17 cellular contexts compared by ENCODE assay signal in genomic region chr10:35916791-35917190, GRCh38.
DNase-seq lines count a peak whose midpoint lies in the region; ATAC-seq, FAIRE-seq and TF ChIP-seq lines count a peak whose summit lies in the region.
"Had no signal": no experiment of that assay in that cellular context is flagged by ENCODE, and none has a peak within 500 bp of the region (broad histone marks: within the 10 kb centered on the region; RNA-seq: fewer than 3 reads in every experiment).

No MANE protein-coding gene starts in this region.

- in situ Hi-C loops in HAP-1 (cut with MboI; ENCODE audit: low sequenced_read_pairs), result no loop called here

- no peaks in the 10 kb centered on the region for H3K79me1 ChIP-seq in H1 (ENCODE audit: low read depth, low read length)

- H2BK20ac ChIP-seq in H1 (ENCODE audit: low read length), result no peak overlapping the region

- H3K27me3 Mint-ChIP-seq in activated CD4-positive, alpha-beta memory T cell treated with anti-CD3 and anti-CD28 coated beads for 36 hours, result no peaks in the 10 kb centered on the region

- no peaks in the 10 kb centered on the region for H3K9me3 Mint-ChIP-seq in activated CD4-positive, alpha-beta memory T cell treated with anti-CD3 and anti-CD28 coated beads for 36 hours
- H3K9me3 Mint-ChIP-seq: activated naive CD4-positive, alpha-beta T cell treated with anti-CD3 and anti-CD28 coated beads, Interleukin-2, amount 50 U/mL, for 72 hours; T-helper 2 cell treated with Interferon-gamma antibody and Interleukin-4, amounts not matched to agents 5 μg/mL and 100 μg/mL, for 36 hours had no signal

- H3K79me2 ChIP-seq in H1 (ENCODE audit: control insufficient read depth in 1 of 2, insufficient read depth in 2 of 2, low read length in 2 of 2), result no peaks in the 10 kb centered on the region

- no peak overlapping the region for H3K56ac ChIP-seq in H1 (replicated peaks; ENCODE audit: insufficient read length, low read depth, low read length)

- no peak overlapping the region for H4K91ac ChIP-seq in H1 (replicated peaks; ENCODE audit: insufficient read length, low read length)

- no peaks in the 10 kb centered on the region for H3K36me3 Mint-ChIP-seq in activated CD4-positive, alpha-beta memory T cell treated with anti-CD3 and anti-CD28 coated beads for 36 hours
- H3K36me3 Mint-ChIP-seq: activated naive CD4-positive, alpha-beta T cell treated with anti-CD3 and anti-CD28 coated beads, Interleukin-2, amount 50 U/mL, for 72 hours had no signal

- H3K18ac ChIP-seq in H1 (ENCODE audit: extremely low read depth, low read length), result no peak overlapping the region

- H3K4me3 Mint-ChIP-seq in activated CD4-positive, alpha-beta memory T cell treated with anti-CD3 and anti-CD28 coated beads for 36 hours, result no peak overlapping the region
- H3K4me3 Mint-ChIP-seq: T-helper 2 cell treated with Interferon-gamma antibody and Interleukin-4, amounts not matched to agents 5 μg/mL and 100 μg/mL, for 36 hours had no signal

- peak; percentile 26 for ATAC-seq in left lobe of liver
- ATAC-seq in activated CD4-positive, CD25-positive, alpha-beta regulatory T cell treated with anti-CD3 and anti-CD28 coated beads, Interleukin-2, amount 50 U/mL, for 24 hours, result no peak
- no peak for ATAC-seq in HG02588 (IDR thresholded peaks at IDR 0.05; ENCODE audit: unreplicated experiment)
- ATAC-seq: activated naive CD4-positive, alpha-beta T cell treated with anti-CD3 and anti-CD28 coated beads, Interleukin-2, amount 50 U/mL, for 72 hours had no signal

- intact Hi-C loops in activated CD4-positive, alpha-beta memory T cell treated with anti-CD3 and anti-CD28 coated beads for 36 hours (cut with micrococcal nuclease), result no loop called here

- H3K4me1 ChIP-seq in H1 (replicated peaks in 1 of 4; ENCODE audit: control insufficient read depth in 3 of 4, insufficient read depth in 4 of 4, low read length in 3 of 4) (peaks cover 0 to 3% (median under 1%) of the 10 kb centered on the region in 4 experiments; a peak in 2 of 7 replicates), HAP-1 (no peaks in the 10 kb centered on the region)
- H3K4me1 ChIP-seq: BLaER1 treated with 17β-estradiol and CSF1 and Interleukin-3, amounts not matched to agents 10 nM and 100 nM had no signal

- no peaks in the 10 kb centered on the region for H4K20me1 ChIP-seq in H1 (replicated peaks in 1 of 2; ENCODE audit: control insufficient read depth in 1 of 2, insufficient read depth in 2 of 2, low read length in 2 of 2)
- H4K20me1 ChIP-seq: BLaER1 treated with 17β-estradiol and CSF1 and Interleukin-3, amounts not matched to agents 10 nM and 100 nM had no signal

- no peaks in the 10 kb centered on the region for H3K4me1 Mint-ChIP-seq in activated CD4-positive, alpha-beta memory T cell treated with anti-CD3 and anti-CD28 coated beads for 36 hours (ENCODE audit: low read depth)

- no peak overlapping the region for H3K4me2 ChIP-seq in H1 (ENCODE audit: insufficient read depth in 1 of 2, low read depth in 2 of 2, low read length in 2 of 2)
- H3K4me2 ChIP-seq: BLaER1 treated with 17β-estradiol and CSF1 and Interleukin-3, amounts not matched to agents 10 nM and 100 nM had no signal

- no peak overlapping the region for H2AFZ ChIP-seq in H1 (ENCODE audit: low read length)

- H3K23me2 ChIP-seq in H1 (ENCODE audit: low read depth, low read length), result no peaks in the 10 kb centered on the region

- H3K4ac ChIP-seq in H1 (replicated peaks; ENCODE audit: insufficient read length, low read depth, low read length), result no peak overlapping the region

- H3K27me3 ChIP-seq in H1 (replicated peaks in 1 of 4; ENCODE audit: control insufficient read depth in 3 of 4, extremely low read depth in 1 of 4, insufficient read depth in 3 of 4, low read length in 3 of 4) (no peaks in the 10 kb centered on the region), HAP-1 (ENCODE audit: low read depth) (no peaks in the 10 kb centered on the region)
- H3K27me3 ChIP-seq: BLaER1 treated with 17β-estradiol and CSF1 and Interleukin-3, amounts not matched to agents 10 nM and 100 nM; sigmoid colon had no signal

- H3K36me3 ChIP-seq in H1 (ENCODE audit: control insufficient read depth in 2 of 4, insufficient read depth in 4 of 4, low read length in 3 of 4), result no peaks in the 10 kb centered on the region
- H3K36me3 ChIP-seq in HAP-1 (replicated peaks), result no peaks in the 10 kb centered on the region
- H3K36me3 ChIP-seq: BLaER1 treated with 17β-estradiol and CSF1 and Interleukin-3, amounts not matched to agents 10 nM and 100 nM; sigmoid colon had no signal

- no peak overlapping the region for H3K4me3 ChIP-seq in H1 (ENCODE audit: extremely low read depth in 1 of 4, insufficient read depth in 2 of 4, low read depth in 3 of 4, low read length in 4 of 4)
- H3K4me3 ChIP-seq in HAP-1, result no peak overlapping the region
- H3K4me3 ChIP-seq: BLaER1 treated with 17β-estradiol and CSF1 and Interleukin-3, amounts not matched to agents 10 nM and 100 nM; sigmoid colon had no signal

- no peak overlapping the region for H3K23ac ChIP-seq in H1 (ENCODE audit: insufficient read length)

- H2BK5ac ChIP-seq in H1 (ENCODE audit: low read depth, low read length), result no peak overlapping the region

- no peak overlapping the region for H2AK5ac ChIP-seq in H1 (ENCODE audit: low read depth, low read length)

- no peak overlapping the region for H4K5ac ChIP-seq in H1 (ENCODE audit: insufficient read length, low read depth, low read length)

- CTCF ChIA-PET in H1 (lab: Charles Lee; ENCODE audit: partially characterized antibody), result interaction anchor here (0.6 to 1.5 kb wide), 9 partner anchors 12 to 348 kb away, joined by 3 to 5 read pairs (median 3); no protein-coding TSS in a partner anchor
- CTCF ChIA-PET in activated CD4-positive, alpha-beta memory T cell treated with anti-CD3 and anti-CD28 coated beads for 36 hours (lab: Charles Lee), result interaction anchor here (0.8 kb wide), 1 partner anchor 282 kb away, joined by 3 read pairs; no protein-coding TSS in a partner anchor

- TF ChIP-seq CTCF in H1 (IDR thresholded peaks at IDR 0.05; ENCODE audit: control extremely low read depth in 1 of 3, insufficient read depth in 1 of 3, low read depth in 1 of 3, low read length in 3 of 3), result peak in 1 of 3 experiments; percentile 20; a peak in 1 of 4 replicates

- TF ChIP-seq EP300 in H1 (IDR thresholded peaks at IDR 0.05; ENCODE audit: borderline replicate concordance in 1 of 2, low read depth in 2 of 2, low read length in 2 of 2), result no peak

- H3K27ac Mint-ChIP-seq in activated CD4-positive, alpha-beta memory T cell treated with anti-CD3 and anti-CD28 coated beads for 36 hours, result no peak overlapping the region
- H3K27ac Mint-ChIP-seq: activated naive CD4-positive, alpha-beta T cell treated with anti-CD3 and anti-CD28 coated beads, Interleukin-2, amount 50 U/mL, for 72 hours; T-helper 2 cell treated with Interferon-gamma antibody and Interleukin-4, amounts not matched to agents 5 μg/mL and 100 μg/mL, for 36 hours had no signal

- no peak overlapping the region for H3K14ac ChIP-seq in H1 (ENCODE audit: insufficient read length)

- TF ChIP-seq POLR2A in H1 (IDR thresholded peaks at IDR 0.05; ENCODE audit: control extremely low read depth in 1 of 2, low read depth in 2 of 2, low read length in 2 of 2), result no peak

- peak; percentile 64 for DNase-seq in ELR (ENCODE audit: low read depth)
- peak; percentile 42 for DNase-seq in NCI-H460 (ENCODE audit: extremely low read depth, low read depth)
- DNase-seq in H1 (ENCODE audit: low read depth in 1 of 2, low spot score in 2 of 2), result no peak
- no peak for DNase-seq in left lobe of liver (ENCODE audit: low spot score)
- DNase-seq in HAP-1 (ENCODE audit: low spot score in 2 of 2), result no peak
- DNase-seq in activated CD4-positive, alpha-beta memory T cell treated with anti-CD3 and anti-CD28 coated beads for 36 hours, result no peak
- DNase-seq: activated CD4-positive, alpha-beta T cell treated with anti-CD3 and anti-CD28 coated beads for 48 hours; DMS153; effector CD4-positive, alpha-beta T cell; NCI-H2029 treated with DMSO at 0.1 percent for 48 hours; NCI-H69; sigmoid colon had no signal

- H2BK15ac ChIP-seq in H1 (ENCODE audit: low read length), result no peak overlapping the region

- no peak overlapping the region for H3K27ac ChIP-seq in H1 (ENCODE audit: low read depth, low read length)
- H3K27ac ChIP-seq: BLaER1 treated with 17β-estradiol and CSF1 and Interleukin-3, amounts not matched to agents 10 nM and 100 nM; sigmoid colon had no signal

- TF ChIP-seq RAD21 in H1 (IDR thresholded peaks at IDR 0.05 in 1 of 2, conservative IDR thresholded peaks at IDR 0.05 in 1 of 2; ENCODE audit: low read depth in 2 of 2, low read length in 2 of 2), result peak; percentile 37 to 52

- no peaks in the 10 kb centered on the region for H3K9me3 ChIP-seq in H1 (ENCODE audit: insufficient read depth in 2 of 2, low read depth in 1 of 2, low read length in 1 of 2)
- no peaks in the 10 kb centered on the region for H3K9me3 ChIP-seq in HAP-1
- H3K9me3 ChIP-seq: BLaER1 treated with 17β-estradiol and CSF1 and Interleukin-3, amounts not matched to agents 10 nM and 100 nM; sigmoid colon had no signal

- H3K9ac ChIP-seq in H1 (replicated peaks in 1 of 4; ENCODE audit: extremely low read depth in 1 of 4, low read depth in 3 of 4, low read length in 3 of 4), result no peak overlapping the region
- H3K9ac ChIP-seq: BLaER1 treated with 17β-estradiol and CSF1 and Interleukin-3, amounts not matched to agents 10 nM and 100 nM had no signal

- no peak overlapping the region for H2BK120ac ChIP-seq in H1 (replicated peaks; ENCODE audit: low read depth, low read length)

- no peak for FAIRE-seq in H1 (lab: Jason Lieb, UNC)

- 98 to 100% methylated on average over 2 to 4 of the region's 4 CpGs for WGBS in H1 (ENCODE audit: extremely low coverage in 1 of 2, insufficient coverage in 1 of 2, insufficient read length in 1 of 2, insufficient replicate concordance in 2 of 2, low coverage in 1 of 2, low lambda C conversion rate in 2 of 2, missing lambda C conversion rate in 1 of 2), 2 experiments

- no peak overlapping the region for H2BK12ac ChIP-seq in H1 (ENCODE audit: low read depth, low read length)

- POLR2A ChIA-PET in H1 (lab: Charles Lee; ENCODE audit: partially characterized antibody), result interaction anchor here (1.0 kb wide), 1 partner anchor 278 kb away, joined by 4 read pairs; no protein-coding TSS in a partner anchor
- POLR2A ChIA-PET in activated CD4-positive, alpha-beta memory T cell treated with anti-CD3 and anti-CD28 coated beads for 36 hours (lab: Charles Lee), result no interaction called here

- H4K8ac ChIP-seq in H1 (ENCODE audit: extremely low read depth, insufficient read depth, low read length), result no peak overlapping the region

TF ChIP-seq in H1, 55 proteins besides CTCF, POLR2A, EP300 and RAD21 (continues in another document):
- TF ChIP-seq TBP (IDR thresholded peaks at IDR 0.05; ENCODE audit: low read depth, low read length) (no peak), YY1 (IDR thresholded peaks at IDR 0.05; ENCODE audit: low read depth, low read length) (no peak), SIN3A (conservative IDR thresholded peaks at IDR 0.05 in 1 of 2, IDR thresholded peaks at IDR 0.05 in 1 of 2; ENCODE audit: low read depth in 1 of 2, low read length in 2 of 2) (no peak), MAFK (IDR thresholded peaks at IDR 0.05; ENCODE audit: low read depth, low read length) (no peak), SIRT6 (IDR thresholded peaks at IDR 0.05; ENCODE audit: low read length) (no peak), CBX5 (IDR thresholded peaks at IDR 0.05; ENCODE audit: low read depth, low read length) (no peak), RXRA (IDR thresholded peaks at IDR 0.05; ENCODE audit: insufficient read depth, low read depth, low read length) (no peak)

Comparison
In these comparisons a context has a peak if more than half of its experiments do, and no peak if none do; other contexts are left out.
1. DNase-seq: peak in ELR (single experiment) and NCI-H460 (single experiment); none in H1 (0 of 2), left lobe of liver (single experiment), HAP-1 (0 of 2) and activated CD4-positive, alpha-beta memory T cell treated with anti-CD3 and anti-CD28 coated beads for 36 hours (single experiment).